13 cellular contexts compared by ENCODE assay signal in the genomic region with DNA sequence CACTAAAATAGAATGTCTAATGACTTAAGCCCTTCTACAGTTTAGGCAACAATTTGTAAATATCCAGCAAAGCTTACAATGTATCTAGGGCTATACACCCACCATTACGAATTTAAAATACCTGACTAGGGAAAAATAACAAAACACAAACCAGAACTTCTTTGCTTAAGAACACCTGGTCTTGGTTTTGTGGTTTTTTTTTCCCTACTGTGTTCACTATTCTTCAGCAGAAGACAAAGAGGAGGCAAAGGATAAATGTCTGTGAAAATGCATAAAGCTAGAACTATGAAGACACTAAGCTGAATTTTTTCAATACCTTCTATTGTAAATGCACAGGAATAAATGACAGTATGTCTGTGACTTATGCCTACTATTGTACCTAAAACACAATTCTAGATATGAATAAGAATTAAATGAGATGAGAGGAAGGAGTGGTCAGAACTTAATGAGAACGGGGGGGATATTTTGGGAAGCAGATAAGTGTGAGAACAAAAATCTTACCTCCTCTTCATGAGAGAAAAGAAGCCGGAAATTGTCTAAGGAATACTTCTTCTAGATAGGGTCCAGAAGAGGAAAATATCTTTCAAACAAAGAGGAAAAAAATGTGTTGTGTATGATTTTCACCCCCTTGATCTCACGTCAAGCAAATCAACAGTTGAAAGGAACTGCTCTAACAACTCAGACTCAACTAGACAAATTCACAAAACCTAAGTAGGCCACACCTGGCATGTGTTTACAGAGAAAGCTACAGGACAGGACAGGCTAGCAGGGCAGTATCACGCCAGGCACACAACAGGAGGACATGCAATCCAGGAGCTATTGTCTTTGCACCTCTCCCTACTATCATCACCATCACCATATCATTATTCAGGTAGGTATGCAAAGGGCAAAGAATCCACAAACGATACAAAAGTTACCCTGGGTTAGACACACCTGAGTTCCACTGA.
DNase-seq lines count a peak whose midpoint lies in the region; ATAC-seq, FAIRE-seq and TF ChIP-seq lines count a peak whose summit lies in the region.
"Had no signal": no experiment of that assay in that cellular context is flagged by ENCODE, and none has a peak within 500 bp of the region (broad histone marks: within the 10 kb centered on the region; RNA-seq: fewer than 3 reads in every experiment).

No MANE protein-coding gene starts in this region.

- no peak overlapping the region for H2AFZ ChIP-seq in DND-41 (ENCODE audit: low read depth, low read length)

- H3K79me2 ChIP-seq in DND-41 (ENCODE audit: insufficient read depth, low read length) = peaks cover 99% of the 10 kb centered on the region

- peaks cover 60% of the 10 kb centered on the region for H3K4me1 Mint-ChIP-seq in activated naive CD8-positive, alpha-beta T cell treated with anti-CD3 and anti-CD28 coated beads for 36 hours

- no peak for FAIRE-seq in pancreas (lab: Jason Lieb, UNC)
- FAIRE-seq: HTR-8/SVneo had no signal

- no peaks in the 10 kb centered on the region for H3K27me3 ChIP-seq in DND-41 (ENCODE audit: insufficient read depth, low read length, poor library complexity)
- H3K27me3 ChIP-seq in HUES48 (ENCODE audit: control insufficient read depth, insufficient read depth, low read length) = no peaks in the 10 kb centered on the region
- no peaks in the 10 kb centered on the region for H3K27me3 ChIP-seq in pancreas
- no peaks in the 10 kb centered on the region for H3K27me3 ChIP-seq in psoas muscle (ENCODE audit: insufficient read depth in 3 of 3, low read length in 2 of 3)
- H3K27me3 ChIP-seq: stomach had no signal

- TF ChIP-seq CTCF in DND-41 (IDR thresholded peaks at IDR 0.05; ENCODE audit: borderline replicate concordance, extremely low read depth, low read length, poor library complexity, severe bottlenecking) (no peak), pancreas (IDR thresholded peaks at IDR 0.05) (no peak), psoas muscle (IDR thresholded peaks at IDR 0.05) (no peak)

- H3K36me3 ChIP-seq in DND-41 (ENCODE audit: insufficient read depth, low read length) (no peaks in the 10 kb centered on the region), HUES48 (ENCODE audit: control insufficient read depth, insufficient read depth, low read length) (no peaks in the 10 kb centered on the region), pancreas (no peaks in the 10 kb centered on the region), psoas muscle (ENCODE audit: insufficient read depth in 1 of 2, low read depth in 1 of 2) (no peaks in the 10 kb centered on the region)
- H3K36me3 ChIP-seq: stomach had no signal

- WGBS in pancreas, 2 donors = 63 to 71% methylated on average over 6 of the region's 6 CpGs
- 85 to 90% (median 88%) methylated on average over 6 of the region's 6 CpGs for WGBS in psoas muscle, 3 donors

- H3K4me1 ChIP-seq in DND-41 (ENCODE audit: insufficient read depth, low read length) (peaks cover 35% of the 10 kb centered on the region), HUES48 (ENCODE audit: control insufficient read depth, insufficient read depth, low read length) (peaks cover 64% of the 10 kb centered on the region), pancreas (peaks cover 4 to 37% (median 35%) of the 10 kb centered on the region in 3 donors), psoas muscle (peaks cover 55% of the 10 kb centered on the region)

- peak overlapping the region; percentile 28; the same call in 1 of the 2 replicates for H3K27ac ChIP-seq in DND-41 (ENCODE audit: low read length)
- H3K27ac ChIP-seq in HUES48 (ENCODE audit: low read depth, low read length) = peak overlapping the region; percentile 7
- no peak overlapping the region for H3K27ac ChIP-seq in pancreas
- H3K27ac ChIP-seq in psoas muscle = no peak overlapping the region
- H3K27ac ChIP-seq: stomach had no signal

- H3K9me3 Mint-ChIP-seq in activated naive CD8-positive, alpha-beta T cell treated with anti-CD3 and anti-CD28 coated beads for 36 hours = peaks cover 9% of the 10 kb centered on the region

- H3K9me3 ChIP-seq in DND-41 (ENCODE audit: insufficient read depth, low read length, severe bottlenecking) (no peaks in the 10 kb centered on the region), HUES48 (ENCODE audit: control insufficient read depth, insufficient read depth, low read length) (no peaks in the 10 kb centered on the region), pancreas (no peaks in the 10 kb centered on the region), psoas muscle (no peaks in the 10 kb centered on the region)
- H3K9me3 ChIP-seq: stomach had no signal

- H3K4me3 ChIP-seq in DND-41 (ENCODE audit: low read depth in 1 of 2, low read length in 2 of 2) = no peak overlapping the region
- H3K4me3 ChIP-seq in HUES48 (ENCODE audit: low read depth, low read length) = no peak overlapping the region
- H3K4me3 ChIP-seq in pancreas = no peak overlapping the region
- no peak overlapping the region for H3K4me3 ChIP-seq in psoas muscle
- H3K4me3 ChIP-seq: stomach had no signal

- no peaks in the 10 kb centered on the region for H3K27me3 Mint-ChIP-seq in activated naive CD8-positive, alpha-beta T cell treated with anti-CD3 and anti-CD28 coated beads for 36 hours

- intact Hi-C loops in pancreas (cut with DNase I) (no loop called here), posterior cingulate gyrus (cut with DNase I) (no loop called here), psoas muscle (cut with DNase I) (no loop called here)

- H3K9ac ChIP-seq in DND-41 (ENCODE audit: low read depth, low read length) (no peak overlapping the region), HUES48 (ENCODE audit: low read depth, low read length) (no peak overlapping the region)

- no peak overlapping the region for H3K4me2 ChIP-seq in DND-41 (ENCODE audit: insufficient read depth, low read length)

- DNase-seq in DND-41 = no peak
- DNase-seq in activated naive CD8-positive, alpha-beta T cell treated with anti-CD3 and anti-CD28 coated beads for 36 hours = no peak
- no peak for DNase-seq in pancreas
- DNase-seq in posterior cingulate gyrus = no peak
- DNase-seq in EL = no peak
- no peak for DNase-seq in psoas muscle
- DNase-seq: activated effector memory CD4-positive, alpha-beta T cell treated with anti-CD3 and anti-CD28 coated beads, Interleukin-2, amount 50 U/mL, for 16 hours; hippocampal formation; NCI-H446 treated with DMSO at 0.1 percent for 48 hours; stimulated activated CD4-positive, alpha-beta T cell treated with anti-CD3 and anti-CD28 coated beads, Interleukin-12 subunit alpha, Interleukin-12 subunit beta, amount 100 ng/mL, for 4 hours; stomach had no signal

- H4K20me1 ChIP-seq in DND-41 (ENCODE audit: insufficient read depth, low read length) = peaks cover 70% of the 10 kb centered on the region

- ATAC-seq in DND-41 (ENCODE audit: insufficient read depth, low read depth) (peak; percentile 75), pancreas (peak in 3 of 4 donors; percentile 26 to 51 (median 32)), psoas muscle (no peak)

- no peak overlapping the region for H3K4me3 Mint-ChIP-seq in activated naive CD8-positive, alpha-beta T cell treated with anti-CD3 and anti-CD28 coated beads for 36 hours

- H3K36me3 Mint-ChIP-seq in activated naive CD8-positive, alpha-beta T cell treated with anti-CD3 and anti-CD28 coated beads for 36 hours = peaks cover 34% of the 10 kb centered on the region

- peak overlapping the region; percentile 68 for H3K27ac Mint-ChIP-seq in activated naive CD8-positive, alpha-beta T cell treated with anti-CD3 and anti-CD28 coated beads for 36 hours

Comparison
In these comparisons a context has a peak if more than half of its experiments do, and no peak if none do; other contexts are left out.
1. ATAC-seq: peak in DND-41 (single experiment) and pancreas (3 of 4); none in psoas muscle (0 of 4).
2. H3K27ac ChIP-seq: peak in DND-41 (single experiment) and HUES48 (single experiment); none in pancreas (0 of 4) and psoas muscle (single experiment).